In the genomic region with DNA sequence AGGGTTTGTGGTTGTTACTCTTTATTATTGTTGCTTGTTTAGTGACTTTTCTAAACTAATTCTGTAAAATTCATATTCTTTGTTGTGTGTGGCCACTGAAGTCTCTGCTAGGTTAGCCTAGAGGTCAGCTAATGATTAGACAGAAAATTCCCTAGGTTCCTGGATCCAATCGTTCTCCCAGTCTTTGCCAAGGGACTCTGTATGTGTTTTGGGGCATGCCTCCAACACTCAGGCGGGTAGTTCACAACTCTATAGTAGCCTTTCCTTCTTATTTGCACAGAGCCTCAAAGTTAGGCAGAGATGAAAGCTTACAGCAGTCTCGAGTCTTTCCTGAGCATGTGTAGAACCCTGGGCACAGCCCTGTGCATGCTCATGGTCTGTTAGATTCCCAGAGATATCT, we compare ENCODE assay signal across 24 cellular contexts. TPM values are rescaled to one million over a fixed set of nuclear protein-coding genes. Genes with fewer than 3 reads are reported as not detected.
DNase-seq lines count a peak whose midpoint lies in the region; ATAC-seq and TF ChIP-seq lines count a peak whose summit lies in the region.
"Had no signal": no experiment of that assay in that cellular context is flagged by ENCODE, and none has a peak within 500 bp of the region (broad histone marks: within the 10 kb centered on the region; RNA-seq: fewer than 3 reads in every experiment).

No MANE protein-coding gene starts in this region.

- no peak for TF ChIP-seq CTCF in osteocyte (IDR thresholded peaks at IDR 0.05)
- TF ChIP-seq CTCF in lower lobe of right lung (IDR thresholded peaks at IDR 0.05) = no peak
- no peak for TF ChIP-seq CTCF in left ventricle myocardium inferior (IDR thresholded peaks at IDR 0.05; ENCODE audit: borderline replicate concordance)

- no peak overlapping the region for H3K4me3 ChIP-seq in lower lobe of right lung
- H3K4me3 ChIP-seq in left ventricle myocardium inferior = no peak overlapping the region
- H3K4me3 ChIP-seq: GM23248 had no signal

- H3K36me3 Mint-ChIP-seq in activated naive CD8-positive, alpha-beta T cell treated with anti-CD3 and anti-CD28 coated beads, Interleukin-2, amount 50 U/mL, for 24 hours (ENCODE audit: low read depth) = peaks cover 2% of the 10 kb centered on the region
- no peaks in the 10 kb centered on the region for H3K36me3 Mint-ChIP-seq in activated naive CD8-positive, alpha-beta T cell treated with anti-CD3 and anti-CD28 coated beads for 36 hours
- no peaks in the 10 kb centered on the region for H3K36me3 Mint-ChIP-seq in osteocyte (ENCODE audit: unreplicated experiment)

- intact Hi-C loops in lower lobe of right lung (cut with DNase I) = no loop called here
- intact Hi-C loops in left ventricle myocardium inferior (cut with micrococcal nuclease) = no loop called here

- no peaks in the 10 kb centered on the region for H3K4me1 Mint-ChIP-seq in activated naive CD8-positive, alpha-beta T cell treated with anti-CD3 and anti-CD28 coated beads, Interleukin-2, amount 50 U/mL, for 24 hours
- H3K4me1 Mint-ChIP-seq in activated naive CD8-positive, alpha-beta T cell treated with anti-CD3 and anti-CD28 coated beads for 36 hours = peaks cover under 1% of the 10 kb centered on the region
- peaks cover 11% of the 10 kb centered on the region for H3K4me1 Mint-ChIP-seq in osteocyte (ENCODE audit: unreplicated experiment)

- no peak overlapping the region for H3K27ac ChIP-seq in lower lobe of right lung
- H3K27ac ChIP-seq in left ventricle myocardium inferior (replicated peaks) = no peak overlapping the region
- H3K27ac ChIP-seq: GM23248, KMS-11 had no signal

- DNase-seq in activated naive CD8-positive, alpha-beta T cell treated with anti-CD3 and anti-CD28 coated beads, Interleukin-2, amount 50 U/mL, for 24 hours = no peak
- no peak for DNase-seq in activated naive CD8-positive, alpha-beta T cell treated with anti-CD3 and anti-CD28 coated beads for 36 hours
- DNase-seq in left lobe of liver (ENCODE audit: low spot score) (peak; percentile 70), osteocyte (ENCODE audit: extremely low spot score, unreplicated experiment) (peak; percentile 27), lower lobe of right lung (no peak), left ventricle myocardium inferior (no peak), GF-D8 (lab: John Stamatoyannopoulos, UW) (no peak), SKM-1 treated with dmso at 0.1 percent for 144 hours (lab: John Stamatoyannopoulos, UW; ENCODE audit: unreplicated experiment) (no peak)
- DNase-seq: 8988T; BE2C; Calu3; DND-41; MM.1S; NCI-H1694; NCI-H2029 treated with DMSO at 0.1 percent for 48 hours; NCI-H446 treated with DMSO at 0.1 percent for 48 hours; NCI-H526; NCI-H82; NK-92 treated with Interleukin-12 subunit alpha and Interleukin-12 subunit beta, amount 100 ng/mL, for 24 hours; RPMI8226; SHP77 had no signal

- no peak overlapping the region for H3K4me3 Mint-ChIP-seq in activated naive CD8-positive, alpha-beta T cell treated with anti-CD3 and anti-CD28 coated beads, Interleukin-2, amount 50 U/mL, for 24 hours
- H3K4me3 Mint-ChIP-seq in activated naive CD8-positive, alpha-beta T cell treated with anti-CD3 and anti-CD28 coated beads for 36 hours = no peak overlapping the region
- H3K4me3 Mint-ChIP-seq in osteocyte (ENCODE audit: unreplicated experiment) = no peak overlapping the region
- H3K4me3 Mint-ChIP-seq: H9 had no signal

- H3K27me3 ChIP-seq in lower lobe of right lung (ENCODE audit: low read depth) = no peaks in the 10 kb centered on the region
- no peaks in the 10 kb centered on the region for H3K27me3 ChIP-seq in left ventricle myocardium inferior (ENCODE audit: low read depth)
- H3K27me3 ChIP-seq: BE2C had no signal

- no peaks in the 10 kb centered on the region for H3K36me3 ChIP-seq in lower lobe of right lung
- no peaks in the 10 kb centered on the region for H3K36me3 ChIP-seq in left ventricle myocardium inferior
- H3K36me3 ChIP-seq: BE2C had no signal

- peak overlapping the region; percentile 23 for H3K27ac Mint-ChIP-seq in activated naive CD8-positive, alpha-beta T cell treated with anti-CD3 and anti-CD28 coated beads, Interleukin-2, amount 50 U/mL, for 24 hours
- no peak overlapping the region for H3K27ac Mint-ChIP-seq in activated naive CD8-positive, alpha-beta T cell treated with anti-CD3 and anti-CD28 coated beads for 36 hours
- no peak overlapping the region for H3K27ac Mint-ChIP-seq in osteocyte (ENCODE audit: unreplicated experiment)
- H3K27ac Mint-ChIP-seq: H9 had no signal

- peaks cover 3% of the 10 kb centered on the region for H3K27me3 Mint-ChIP-seq in activated naive CD8-positive, alpha-beta T cell treated with anti-CD3 and anti-CD28 coated beads, Interleukin-2, amount 50 U/mL, for 24 hours
- H3K27me3 Mint-ChIP-seq in activated naive CD8-positive, alpha-beta T cell treated with anti-CD3 and anti-CD28 coated beads for 36 hours = no peaks in the 10 kb centered on the region
- peaks cover 12% of the 10 kb centered on the region for H3K27me3 Mint-ChIP-seq in osteocyte (ENCODE audit: unreplicated experiment)

- peaks cover 12% of the 10 kb centered on the region for H3K9me3 Mint-ChIP-seq in activated naive CD8-positive, alpha-beta T cell treated with anti-CD3 and anti-CD28 coated beads, Interleukin-2, amount 50 U/mL, for 24 hours
- H3K9me3 Mint-ChIP-seq in activated naive CD8-positive, alpha-beta T cell treated with anti-CD3 and anti-CD28 coated beads for 36 hours = peaks cover 3% of the 10 kb centered on the region
- peaks cover 7% of the 10 kb centered on the region for H3K9me3 Mint-ChIP-seq in osteocyte (ENCODE audit: unreplicated experiment)
- H3K9me3 Mint-ChIP-seq: H9 had no signal

- H3K4me1 ChIP-seq in lower lobe of right lung (peaks cover 23% of the 10 kb centered on the region), left ventricle myocardium inferior (peaks cover 25% of the 10 kb centered on the region)
- H3K4me1 ChIP-seq: BE2C had no signal

- H3K9me3 ChIP-seq in lower lobe of right lung (no peaks in the 10 kb centered on the region), left ventricle myocardium inferior (replicated peaks) (peaks cover 13% of the 10 kb centered on the region)
- H3K9me3 ChIP-seq: BE2C had no signal

- ATAC-seq in activated naive CD8-positive, alpha-beta T cell treated with anti-CD3 and anti-CD28 coated beads, Interleukin-2, amount 50 U/mL, for 24 hours = no peak
- peak; percentile 94 for ATAC-seq in left lobe of liver
- ATAC-seq in lower lobe of right lung = no peak

RNA-seq across cellular contexts. Expression of a gene that starts 32.7 kb away (rescaled TPM):
- 10 to 100 TPM; 59.2 to 59.6 TPM for total RNA-seq in activated naive CD8-positive, alpha-beta T cell treated with anti-CD3 and anti-CD28 coated beads for 36 hours
- total RNA-seq in left lobe of liver (20.2 TPM), osteocyte (26.7 and 31.3 TPM in 2 replicates), lower lobe of right lung (70.6 TPM), left ventricle myocardium inferior (13.8 TPM)

Comparison
In these comparisons a context has a peak if more than half of its experiments do, and no peak if none do; other contexts are left out.
1. DNase-seq: peak in left lobe of liver (single experiment) and osteocyte (single experiment); none in activated naive CD8-positive, alpha-beta T cell treated with anti-CD3 and anti-CD28 coated beads, Interleukin-2, amount 50 U/mL, for 24 hours (single experiment), activated naive CD8-positive, alpha-beta T cell treated with anti-CD3 and anti-CD28 coated beads for 36 hours (single experiment), lower lobe of right lung (single experiment), left ventricle myocardium inferior (single experiment), GF-D8 (single experiment) and SKM-1 treated with dmso at 0.1 percent for 144 hours (single experiment).